23 cellular contexts compared by ENCODE assay signal in the genomic region with DNA sequence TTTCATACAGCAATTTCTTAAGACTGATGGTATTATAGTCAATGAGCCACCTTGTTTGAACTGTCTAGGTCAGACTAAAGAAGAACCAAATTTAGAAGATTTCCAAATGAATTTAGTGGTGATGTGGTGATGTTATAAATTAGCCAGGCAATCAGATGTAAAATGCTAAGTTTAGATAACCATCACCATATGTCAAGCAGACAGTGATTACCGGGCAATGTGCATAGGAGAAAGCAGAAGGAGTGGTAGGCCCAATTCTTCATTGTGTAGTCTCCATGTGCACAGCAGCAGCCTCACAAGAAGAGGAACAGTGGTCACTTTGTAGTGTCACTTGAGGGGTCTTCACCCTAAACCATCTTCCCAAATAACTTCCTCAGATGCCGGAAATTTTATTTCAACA.
"Had no signal": no experiment of that assay in that cellular context is flagged by ENCODE, and none has a peak within 500 bp of the region (broad histone marks: within the 10 kb centered on the region; RNA-seq: fewer than 3 reads in every experiment).

No MANE protein-coding gene starts in this region.

- DNase-seq: activated B cell treated with CpG ODN at 0.5 μM for 24 hours; activated CD4-positive, alpha-beta T cell treated with anti-CD3 and anti-CD28 coated beads for 48 hours; activated CD4-positive, alpha-beta T cell treated with anti-CD3 and anti-CD28 coated beads, Interleukin-2, amount 50 U/mL, for 1 hour; activated CD4-positive, alpha-beta T cell treated with anti-CD3 and anti-CD28 coated beads, Interleukin-2, amount 50 U/mL, for 48 hours; activated CD8-positive, alpha-beta memory T cell treated with anti-CD3 and anti-CD28 coated beads for 24 hours; activated CD8-positive, alpha-beta T cell treated with anti-CD3 and anti-CD28 coated beads for 36 hours; activated effector memory CD4-positive, alpha-beta T cell treated with anti-CD3 and anti-CD28 coated beads, Interleukin-2, amount 50 U/mL, for 16 hours; activated naive CD4-positive, alpha-beta T cell treated with anti-CD3 and anti-CD28 coated beads for 36 hours; activated T-cell treated with anti-CD3 and anti-CD28 coated beads, Interleukin-2, amount 50 U/mL, for 4 hours; amniotic stem cell; anterior cingulate cortex; brain microvascular endothelial cell; dorsolateral prefrontal cortex; effector memory CD4-positive, alpha-beta T cell; endodermal cell; foreskin keratinocyte; gastrocnemius medialis; glutamatergic neuron; heart left ventricle; T-helper 17 cell; T1000; WERI-Rb-1 had no signal

- H3K27me3 ChIP-seq: brain microvascular endothelial cell, dorsolateral prefrontal cortex, gastrocnemius medialis had no signal

- H3K4me3 ChIP-seq: coronary artery, dorsolateral prefrontal cortex, gastrocnemius medialis, heart left ventricle had no signal

- H3K4me1 ChIP-seq: foreskin keratinocyte, gastrocnemius medialis, heart left ventricle had no signal

- H3K27ac ChIP-seq: brain microvascular endothelial cell, coronary artery, foreskin keratinocyte, gastrocnemius medialis, heart left ventricle, WERI-Rb-1 had no signal

- H3K36me3 ChIP-seq: brain microvascular endothelial cell, gastrocnemius medialis, heart left ventricle had no signal

- H3K9me3 ChIP-seq: gastrocnemius medialis, heart left ventricle had no signal
